In the genomic region with DNA sequence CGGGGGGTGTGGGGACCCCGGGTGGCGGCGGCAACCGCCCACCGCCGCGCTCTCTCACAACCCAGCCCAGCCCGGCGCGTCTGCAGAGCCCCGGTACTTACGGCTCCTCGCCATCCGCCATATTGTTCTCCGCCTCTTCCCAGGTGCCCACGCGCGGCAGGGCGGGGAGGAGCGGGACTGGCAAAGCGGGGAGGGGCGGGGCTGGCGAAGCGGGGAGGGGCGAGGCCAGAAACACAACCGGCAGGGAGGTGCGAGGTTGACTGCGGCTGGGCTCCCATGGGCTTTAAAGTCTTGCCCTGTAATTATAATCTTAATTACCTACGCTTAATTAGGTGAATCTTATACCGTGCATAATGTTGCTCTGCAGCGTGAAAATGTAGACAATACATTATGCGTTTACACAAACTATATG, we compare ENCODE assay signal across 8 cellular contexts.
DNase-seq lines count a peak whose midpoint lies in the region; ATAC-seq and TF ChIP-seq lines count a peak whose summit lies in the region.

Gene UBA3, minus strand, starts transcription at position 133 of the 412 bp plus-strand sequence. Its CDS starts 12 bp downstream, at position 121.

- no peak for TF ChIP-seq CTCF in choroid plexus epithelial cell (conservative IDR thresholded peaks at IDR 0.05; ENCODE audit: low read depth, low read length)

- peak within 1 kb of the TSS; percentile 77 for H3K27ac ChIP-seq in layer of hippocampus (ENCODE audit: low read depth, low read length)

- peak within 1 kb of the TSS; percentile 73 for H3K4me3 ChIP-seq in choroid plexus epithelial cell (ENCODE audit: low read depth, low read length)

- ATAC-seq in GM19023 (IDR thresholded peaks at IDR 0.05; ENCODE audit: unreplicated experiment) (peak; percentile 50), HG03280 (IDR thresholded peaks at IDR 0.05; ENCODE audit: unreplicated experiment) (peak; percentile 53)

- H3K27me3 ChIP-seq in layer of hippocampus (ENCODE audit: control insufficient read depth, insufficient read depth, low read length) = no peaks in the 10 kb centered on the region

- DNase-seq in AG08396 (ENCODE audit: low spot score) (peak; percentile 90), NCI-H510A treated with DMSO at 0.1 percent for 48 hours (lab: John Stamatoyannopoulos, UW) (peak; percentile 52), choroid plexus epithelial cell (ENCODE audit: low read depth) (peak; percentile 88)
- DNase-seq in activated CD4-positive, alpha-beta T cell treated with anti-CD3 and anti-CD28 coated beads for 4 hours = peak; percentile 93 to 94
- peak; percentile 84 to 91 (median 89) for DNase-seq in stimulated activated CD4-positive, alpha-beta T cell treated with anti-CD3 and anti-CD28 coated beads, Interleukin-1b, Interleukin-23, amount 100 ng/mL, for 24 hours (ENCODE audit: low read depth in 4 of 4, low spot score in 1 of 4)

Comparison
In these comparisons a context has a peak if more than half of its experiments do, and no peak if none do; other contexts are left out.
1. Peak in every context shown above with its lines: DNase-seq, ATAC-seq, H3K4me3 ChIP-seq and H3K27ac ChIP-seq.